Comparison of ENCODE assay signal across 1 cellular context in the genomic region with DNA sequence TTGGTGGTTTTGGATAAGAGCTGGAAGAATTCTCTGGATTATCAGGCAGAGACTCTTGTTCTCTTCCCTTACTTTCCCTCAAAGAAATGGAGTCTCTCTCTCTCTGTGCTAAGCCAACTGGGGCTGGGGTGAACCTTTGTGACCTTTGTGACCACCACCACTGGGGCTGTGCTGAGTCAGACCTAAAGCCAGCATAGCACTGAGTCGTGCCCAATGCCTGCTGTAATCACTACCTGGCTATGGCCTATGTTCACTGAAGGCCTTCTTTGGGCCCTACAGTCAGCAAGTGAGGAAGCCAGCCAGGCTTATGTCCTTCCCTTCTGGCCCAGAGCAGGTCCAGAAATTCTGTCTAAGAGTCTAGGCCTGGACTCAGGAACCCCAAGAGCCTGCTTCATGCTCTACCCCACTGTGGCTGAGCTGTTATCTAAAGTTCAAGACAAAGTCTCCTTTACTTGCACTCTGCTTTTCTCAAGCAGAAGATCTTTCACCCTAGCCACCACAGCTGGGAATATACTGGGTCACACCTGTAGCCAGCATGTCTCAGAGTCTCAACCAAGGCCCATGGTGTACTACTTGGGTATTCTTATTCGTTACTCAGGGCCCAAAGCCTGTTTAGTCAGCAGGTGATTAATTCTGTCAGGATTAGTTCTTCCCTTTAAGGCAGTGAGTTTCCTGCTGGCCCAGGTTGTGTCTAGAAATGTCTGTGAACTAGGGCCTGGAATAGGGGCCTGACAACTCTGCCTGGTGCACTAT.
TF ChIP-seq lines count a peak whose summit lies in the region.

No MANE protein-coding gene starts in this region.

TF ChIP-seq in GM23338, 12 proteins besides CTCF, POLR2A, EP300 and RAD21:
- TF ChIP-seq, protein P1, sequence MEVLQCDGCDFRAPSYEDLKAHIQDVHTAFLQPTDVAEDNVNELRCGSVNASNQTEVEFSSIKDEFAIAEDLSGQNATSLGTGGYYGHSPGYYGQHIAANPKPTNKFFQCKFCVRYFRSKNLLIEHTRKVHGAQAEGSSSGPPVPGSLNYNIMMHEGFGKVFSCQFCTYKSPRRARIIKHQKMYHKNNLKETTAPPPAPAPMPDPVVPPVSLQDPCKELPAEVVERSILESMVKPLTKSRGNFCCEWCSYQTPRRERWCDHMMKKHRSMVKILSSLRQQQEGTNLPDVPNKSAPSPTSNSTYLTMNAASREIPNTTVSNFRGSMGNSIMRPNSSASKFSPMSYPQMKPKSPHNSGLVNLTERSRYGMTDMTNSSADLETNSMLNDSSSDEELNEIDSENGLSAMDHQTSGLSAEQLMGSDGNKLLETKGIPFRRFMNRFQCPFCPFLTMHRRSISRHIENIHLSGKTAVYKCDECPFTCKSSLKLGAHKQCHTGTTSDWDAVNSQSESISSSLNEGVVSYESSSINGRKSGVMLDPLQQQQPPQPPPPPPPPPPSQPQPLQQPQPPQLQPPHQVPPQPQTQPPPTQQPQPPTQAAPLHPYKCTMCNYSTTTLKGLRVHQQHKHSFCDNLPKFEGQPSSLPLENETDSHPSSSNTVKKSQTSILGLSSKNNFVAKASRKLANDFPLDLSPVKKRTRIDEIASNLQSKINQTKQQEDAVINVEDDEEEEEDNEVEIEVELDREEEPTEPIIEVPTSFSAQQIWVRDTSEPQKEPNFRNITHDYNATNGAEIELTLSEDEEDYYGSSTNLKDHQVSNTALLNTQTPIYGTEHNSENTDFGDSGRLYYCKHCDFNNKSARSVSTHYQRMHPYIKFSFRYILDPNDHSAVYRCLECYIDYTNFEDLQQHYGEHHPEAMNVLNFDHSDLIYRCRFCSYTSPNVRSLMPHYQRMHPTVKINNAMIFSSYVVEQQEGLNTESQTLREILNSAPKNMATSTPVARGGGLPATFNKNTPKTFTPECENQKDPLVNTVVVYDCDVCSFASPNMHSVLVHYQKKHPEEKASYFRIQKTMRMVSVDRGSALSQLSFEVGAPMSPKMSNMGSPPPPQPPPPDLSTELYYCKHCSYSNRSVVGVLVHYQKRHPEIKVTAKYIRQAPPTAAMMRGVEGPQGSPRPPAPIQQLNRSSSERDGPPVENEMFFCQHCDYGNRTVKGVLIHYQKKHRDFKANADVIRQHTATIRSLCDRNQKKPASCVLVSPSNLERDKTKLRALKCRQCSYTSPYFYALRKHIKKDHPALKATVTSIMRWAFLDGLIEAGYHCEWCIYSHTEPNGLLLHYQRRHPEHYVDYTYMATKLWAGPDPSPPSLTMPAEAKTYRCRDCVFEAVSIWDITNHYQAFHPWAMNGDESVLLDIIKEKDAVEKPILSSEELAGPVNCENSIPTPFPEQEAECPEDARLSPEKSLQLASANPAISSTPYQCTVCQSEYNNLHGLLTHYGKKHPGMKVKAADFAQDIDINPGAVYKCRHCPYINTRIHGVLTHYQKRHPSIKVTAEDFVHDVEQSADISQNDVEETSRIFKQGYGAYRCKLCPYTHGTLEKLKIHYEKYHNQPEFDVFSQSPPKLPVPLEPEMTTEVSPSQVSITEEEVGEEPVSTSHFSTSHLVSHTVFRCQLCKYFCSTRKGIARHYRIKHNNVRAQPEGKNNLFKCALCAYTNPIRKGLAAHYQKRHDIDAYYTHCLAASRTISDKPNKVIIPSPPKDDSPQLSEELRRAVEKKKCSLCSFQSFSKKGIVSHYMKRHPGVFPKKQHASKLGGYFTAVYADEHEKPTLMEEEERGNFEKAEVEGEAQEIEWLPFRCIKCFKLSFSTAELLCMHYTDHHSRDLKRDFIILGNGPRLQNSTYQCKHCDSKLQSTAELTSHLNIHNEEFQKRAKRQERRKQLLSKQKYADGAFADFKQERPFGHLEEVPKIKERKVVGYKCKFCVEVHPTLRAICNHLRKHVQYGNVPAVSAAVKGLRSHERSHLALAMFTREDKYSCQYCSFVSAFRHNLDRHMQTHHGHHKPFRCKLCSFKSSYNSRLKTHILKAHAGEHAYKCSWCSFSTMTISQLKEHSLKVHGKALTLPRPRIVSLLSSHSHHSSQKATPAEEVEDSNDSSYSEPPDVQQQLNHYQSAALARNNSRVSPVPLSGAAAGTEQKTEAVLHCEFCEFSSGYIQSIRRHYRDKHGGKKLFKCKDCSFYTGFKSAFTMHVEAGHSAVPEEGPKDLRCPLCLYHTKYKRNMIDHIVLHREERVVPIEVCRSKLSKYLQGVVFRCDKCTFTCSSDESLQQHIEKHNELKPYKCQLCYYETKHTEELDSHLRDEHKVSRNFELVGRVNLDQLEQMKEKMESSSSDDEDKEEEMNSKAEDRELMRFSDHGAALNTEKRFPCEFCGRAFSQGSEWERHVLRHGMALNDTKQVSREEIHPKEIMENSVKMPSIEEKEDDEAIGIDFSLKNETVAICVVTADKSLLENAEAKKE (CRISPR knock-in tag; IDR thresholded peaks at IDR 0.05), result no peak
- TF ChIP-seq JUNB (IDR thresholded peaks at IDR 0.05; ENCODE audit: unreplicated experiment) (no peak), NANOG (IDR thresholded peaks at IDR 0.05; ENCODE audit: borderline replicate concordance) (no peak), ZNF114 (CRISPR knock-in tag; IDR thresholded peaks at IDR 0.05) (no peak), EZH2phosphoT487 (IDR thresholded peaks at IDR 0.05; ENCODE audit: unreplicated experiment) (no peak), STAT1 (IDR thresholded peaks at IDR 0.05; ENCODE audit: unreplicated experiment) (no peak), CREB1 (CRISPR knock-in tag; IDR thresholded peaks at IDR 0.05; ENCODE audit: low read depth) (no peak), REST (IDR thresholded peaks at IDR 0.05; ENCODE audit: unreplicated experiment) (no peak), POLR2AphosphoS5 (IDR thresholded peaks at IDR 0.05; ENCODE audit: low read depth) (no peak)
